Comparison of ENCODE assay signal across 13 cellular contexts in genomic region chr1:119517667-119518066, GRCh38. TPM values are rescaled to one million over a fixed set of nuclear protein-coding genes. Genes with fewer than 3 reads are reported as not detected.
DNase-seq lines count a peak whose midpoint lies in the region; ATAC-seq, FAIRE-seq and TF ChIP-seq lines count a peak whose summit lies in the region.
"Not testable (repeated sequence)": the region's sequence is repeated elsewhere in the genome, so short reads cannot be mapped to it uniquely, and the experiment has no call there.
"Had no signal": no experiment of that assay in that cellular context is flagged by ENCODE, and none has a peak within 500 bp of the region (broad histone marks: within the 10 kb centered on the region; RNA-seq: fewer than 3 reads in every experiment).

No MANE protein-coding gene starts in this region.

- H2AFZ ChIP-seq in H1 (ENCODE audit: low read length): not testable (repeated sequence)

- not testable (repeated sequence) for H3K79me2 ChIP-seq in H1 (ENCODE audit: control insufficient read depth in 1 of 2, insufficient read depth in 2 of 2, low read length in 2 of 2); mesendoderm (ENCODE audit: control insufficient read depth, insufficient read depth, low read length)

- not testable (repeated sequence) for TF ChIP-seq POLR2A in H1 (IDR thresholded peaks at IDR 0.05; ENCODE audit: control extremely low read depth in 1 of 2, low read depth in 2 of 2, low read length in 2 of 2); testis (IDR thresholded peaks at IDR 0.05)

- H3K27ac Mint-ChIP-seq in nephron progenitor cell: not testable (repeated sequence)

- not testable (repeated sequence) for TF ChIP-seq CTCF in AG10803 (conservative IDR thresholded peaks at IDR 0.05; ENCODE audit: low read length); H1 (IDR thresholded peaks at IDR 0.05; ENCODE audit: control extremely low read depth in 1 of 3, insufficient read depth in 1 of 3, low read depth in 1 of 3, low read length in 3 of 3); nephron progenitor cell (IDR thresholded peaks at IDR 0.05); testis (IDR thresholded peaks at IDR 0.05)

- H3K4ac ChIP-seq in H1 (replicated peaks; ENCODE audit: insufficient read length, low read depth, low read length); mesendoderm (ENCODE audit: low read depth, low read length): not testable (repeated sequence)

- H3K4me3 ChIP-seq in AG10803 (ENCODE audit: low read length); H1 (ENCODE audit: extremely low read depth in 1 of 4, insufficient read depth in 2 of 4, low read depth in 3 of 4, low read length in 4 of 4); mesendoderm (ENCODE audit: low read length); testis: not testable (repeated sequence)

- CTCF ChIA-PET in H1 (lab: Charles Lee; ENCODE audit: partially characterized antibody): interaction anchor here (0.7 to 1.6 kb wide), 8 partner anchors 10 to 158 kb away, joined by 3 to 9 read pairs (median 4); partner anchors contain the start of gene HSD3B1

- not testable (repeated sequence) for H3K27me3 ChIP-seq in H1 (replicated peaks in 1 of 4; ENCODE audit: control insufficient read depth in 3 of 4, extremely low read depth in 1 of 4, insufficient read depth in 3 of 4, low read length in 3 of 4); mesendoderm (ENCODE audit: insufficient read depth, low read length, poor library complexity); testis

- H3K23ac ChIP-seq in H1 (ENCODE audit: insufficient read length); mesendoderm (ENCODE audit: low read length): not testable (repeated sequence)

- H3K4me1 ChIP-seq in H1 (replicated peaks in 1 of 4; ENCODE audit: control insufficient read depth in 3 of 4, insufficient read depth in 4 of 4, low read length in 3 of 4); mesendoderm (ENCODE audit: control insufficient read depth, low read depth, low read length): not testable (repeated sequence)
- peaks cover 14% of the 10 kb centered on the region for H3K4me1 ChIP-seq in testis

- not testable (repeated sequence) for H3K9me3 Mint-ChIP-seq in nephron progenitor cell

- H2BK5ac ChIP-seq in H1 (ENCODE audit: low read depth, low read length); mesendoderm (ENCODE audit: low read length): not testable (repeated sequence)

- not testable (repeated sequence) for H3K4me2 ChIP-seq in H1 (ENCODE audit: insufficient read depth in 1 of 2, low read depth in 2 of 2, low read length in 2 of 2); mesendoderm (ENCODE audit: low read length)

- not testable (repeated sequence) for H2BK20ac ChIP-seq in H1 (ENCODE audit: low read length)

- H3K36me3 ChIP-seq in H1 (ENCODE audit: control insufficient read depth in 2 of 4, insufficient read depth in 4 of 4, low read length in 3 of 4); mesendoderm (ENCODE audit: control insufficient read depth, insufficient read depth, low read length); testis (ENCODE audit: low read depth, missing control alignments): not testable (repeated sequence)

- H3K14ac ChIP-seq in H1 (ENCODE audit: insufficient read length): not testable (repeated sequence)

- not testable (repeated sequence) for H3K18ac ChIP-seq in H1 (ENCODE audit: extremely low read depth, low read length); mesendoderm (ENCODE audit: low read length)

- intact Hi-C loops in left ventricle myocardium superior (cut with micrococcal nuclease); testis (cut with DNase I; ENCODE audit: low total_unique reads): not testable (repeated sequence)

- not testable (repeated sequence) for H3K9me3 ChIP-seq in H1 (ENCODE audit: insufficient read depth in 2 of 2, low read depth in 1 of 2, low read length in 1 of 2); testis

- not testable (repeated sequence) for H4K91ac ChIP-seq in H1 (replicated peaks; ENCODE audit: insufficient read length, low read length)

- not testable (repeated sequence) for H3K23me2 ChIP-seq in H1 (ENCODE audit: low read depth, low read length)

- H2BK120ac ChIP-seq in H1 (replicated peaks; ENCODE audit: low read depth, low read length); mesendoderm (ENCODE audit: low read depth, low read length): not testable (repeated sequence)

- not testable (repeated sequence) for TF ChIP-seq EP300 in H1 (IDR thresholded peaks at IDR 0.05; ENCODE audit: borderline replicate concordance in 1 of 2, low read depth in 2 of 2, low read length in 2 of 2)

- not testable (repeated sequence) for H3K4me1 Mint-ChIP-seq in nephron progenitor cell

- peaks cover 21% of the 10 kb centered on the region for H3K27me3 Mint-ChIP-seq in nephron progenitor cell (ENCODE audit: low read depth, poor library complexity)

- peak; percentile 54 for ATAC-seq in left ventricle myocardium superior

- not testable (repeated sequence) for H4K8ac ChIP-seq in H1 (ENCODE audit: extremely low read depth, insufficient read depth, low read length); mesendoderm (ENCODE audit: low read depth, low read length)

- not testable (repeated sequence) for H2AK5ac ChIP-seq in H1 (ENCODE audit: low read depth, low read length); mesendoderm (ENCODE audit: low read length)

- H3K56ac ChIP-seq in H1 (replicated peaks; ENCODE audit: insufficient read length, low read depth, low read length); mesendoderm (ENCODE audit: low read length): not testable (repeated sequence)

- not testable (repeated sequence) for H4K5ac ChIP-seq in H1 (ENCODE audit: insufficient read length, low read depth, low read length); mesendoderm (ENCODE audit: low read length)

- H3K27ac ChIP-seq in H1 (ENCODE audit: low read depth, low read length); mesendoderm (ENCODE audit: low read depth, low read length); testis: not testable (repeated sequence)

- H4K20me1 ChIP-seq in H1 (replicated peaks in 1 of 2; ENCODE audit: control insufficient read depth in 1 of 2, insufficient read depth in 2 of 2, low read length in 2 of 2): not testable (repeated sequence)

- not testable (repeated sequence) for H3K9ac ChIP-seq in H1 (replicated peaks in 1 of 4; ENCODE audit: extremely low read depth in 1 of 4, low read depth in 3 of 4, low read length in 3 of 4); mesendoderm (ENCODE audit: low read length)

- H3K36me3 Mint-ChIP-seq in nephron progenitor cell (ENCODE audit: low read depth): not testable (repeated sequence)

- not testable (repeated sequence) for TF ChIP-seq RAD21 in H1 (IDR thresholded peaks at IDR 0.05 in 1 of 2, conservative IDR thresholded peaks at IDR 0.05 in 1 of 2; ENCODE audit: low read depth in 2 of 2, low read length in 2 of 2)

- DNase-seq in AG10803 (ENCODE audit: low read depth) (peak; percentile 5), NCI-H82 (lab: John Stamatoyannopoulos, UW) (peak; percentile 3), mesendoderm (peak; percentile 8), nephron progenitor cell (peak; percentile 4), testis (peak; percentile 20)
- not testable (repeated sequence) for DNase-seq in H1 (ENCODE audit: low read depth in 1 of 2, low spot score in 2 of 2); left ventricle myocardium superior

- H2BK15ac ChIP-seq in H1 (ENCODE audit: low read length); mesendoderm (replicated peaks; ENCODE audit: low read depth): not testable (repeated sequence)

- H3K4me3 Mint-ChIP-seq in nephron progenitor cell: not testable (repeated sequence)

- POLR2A ChIA-PET in H1 (lab: Charles Lee; ENCODE audit: partially characterized antibody): not testable (repeated sequence)

- H2BK12ac ChIP-seq in H1 (ENCODE audit: low read depth, low read length): not testable (repeated sequence)

- peak; percentile 71 for FAIRE-seq in H1 (lab: Jason Lieb, UNC)

- H3K79me1 ChIP-seq in H1 (ENCODE audit: low read depth, low read length); mesendoderm (ENCODE audit: low read length): not testable (repeated sequence)

TF ChIP-seq in H1, 55 proteins besides CTCF, POLR2A, EP300 and RAD21:
- TF ChIP-seq TEAD4 (IDR thresholded peaks at IDR 0.05; ENCODE audit: low read depth, low read length) (0 out of 2 replicates have a peak, but pooled peaks have one; percentile 30), SP1 (IDR thresholded peaks at IDR 0.05; ENCODE audit: low read depth, low read length) (0 out of 2 replicates have a peak, but pooled peaks have one; percentile 11)
TF ChIP-seq in H1: peak in this region for 2; not testable (repeated sequence) for 53.

RNA-seq across cellular contexts. Expression of gene HSD3B1, which starts 10.7 kb away (rescaled TPM):
- not detected in 2 replicates for total RNA-seq in H1 (2021; fragmentation: NEBNext Ultra II Directional; extraction: Animal tissue kit (Norgen Biotek cat#: 25700))
- not detected in 2 replicates for polyA plus RNA-seq in H1 (2011; rRNA removed)
- polyA plus RNA-seq in H1 (2011; cell fraction: cytosol; rRNA removed): not detected
- polyA plus RNA-seq in H1 (2011; cell fraction: nucleus; rRNA removed): not detected
- polyA plus RNA-seq in H1 (2012, experiment 1 of 2): not detected in 4 replicates
- not detected for polyA plus RNA-seq in H1 (2012, experiment 2 of 2)
- polyA plus RNA-seq in H1 (2013, experiment 1 of 2): not detected
- not detected for polyA plus RNA-seq in H1 (2013, experiment 2 of 2)
- not detected in 2 replicates for polyA minus RNA-seq in H1 (2011; rRNA and poly(A)+ RNA removed)
- polyA minus RNA-seq in H1 (2011; cell fraction: cytosol; rRNA and poly(A)+ RNA removed): not detected
- polyA minus RNA-seq in H1 (2011; cell fraction: nucleus; rRNA and poly(A)+ RNA removed): not detected
- not detected for total RNA-seq in left ventricle myocardium superior
- not detected for polyA plus RNA-seq in mesendoderm (2013, experiment 1 of 2)
- not detected for polyA plus RNA-seq in mesendoderm (2013, experiment 2 of 2)
- under 1 TPM in 1 of 2 donors, not detected in 1; 0.24 TPM for total RNA-seq in testis
- not detected for polyA plus RNA-seq in testis (ENCODE audit: insufficient read depth, low read depth, low replicate concordance)
- total RNA-seq: CD4-positive, alpha-beta memory T cell; Daoy; H9; IMR-90 had no signal
- polyA plus RNA-seq: A549; CD14-positive monocyte; CD4-positive, alpha-beta memory T cell; IMR-90 had no signal
